In the genomic region with DNA sequence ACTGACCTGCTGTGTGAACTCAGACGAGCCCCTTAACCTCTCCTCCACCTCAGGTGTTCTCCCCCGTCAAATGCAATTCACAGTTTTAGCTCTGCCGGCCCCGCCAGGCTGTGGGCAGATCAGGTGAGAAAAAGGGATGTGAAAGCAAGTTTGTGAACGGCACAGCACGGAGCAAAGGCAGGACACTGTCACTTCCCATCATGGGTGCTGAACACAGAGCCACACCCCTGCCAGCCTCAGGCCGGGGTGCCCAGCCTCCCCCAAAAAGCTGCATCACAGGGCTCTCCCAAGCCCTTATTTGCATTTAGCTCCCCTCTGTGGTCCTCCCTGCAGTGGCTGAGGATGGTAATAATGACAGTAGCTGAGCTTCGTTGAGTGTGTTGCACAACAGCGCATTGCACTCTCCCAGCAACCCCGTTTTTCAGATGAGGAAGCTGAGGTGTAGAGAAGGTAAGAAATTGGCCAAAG, we compare ENCODE assay signal across 10 cellular contexts.
DNase-seq lines count a peak whose midpoint lies in the region; ATAC-seq, FAIRE-seq and TF ChIP-seq lines count a peak whose summit lies in the region.
"Had no signal": no experiment of that assay in that cellular context is flagged by ENCODE, and none has a peak within 500 bp of the region (broad histone marks: within the 10 kb centered on the region; RNA-seq: fewer than 3 reads in every experiment).

No MANE protein-coding gene starts in this region.

- intact Hi-C loops in CD4-positive, alpha-beta T cell (cut with DNase I, micrococcal nuclease), result no loop called here
- intact Hi-C loops in K562 (cut with micrococcal nuclease) (no loop called here), prostate gland (cut with DNase I) (no loop called here)

- no peaks in the 10 kb centered on the region for H3K36me3 Mint-ChIP-seq in CD4-positive, alpha-beta T cell (ENCODE audit: low read depth)

- no peaks in the 10 kb centered on the region for H3K27me3 ChIP-seq in CD4-positive, alpha-beta T cell (ENCODE audit: control insufficient read depth, insufficient read depth, low read length)
- H3K27me3 ChIP-seq in K562 (ENCODE audit: control insufficient read depth in 2 of 2, insufficient read depth in 2 of 2, low read length in 2 of 2) (peaks cover 20 to 67% of the 10 kb centered on the region in 2 experiments), prostate gland (replicated peaks; ENCODE audit: insufficient read depth) (no peaks in the 10 kb centered on the region)

- no peak overlapping the region for H3K27ac Mint-ChIP-seq in CD4-positive, alpha-beta T cell

- no peaks in the 10 kb centered on the region for H3K9me3 Mint-ChIP-seq in CD4-positive, alpha-beta T cell
- H3K9me3 Mint-ChIP-seq: neural crest cell had no signal

- no peak for DNase-seq in CD4-positive, alpha-beta T cell
- DNase-seq in K562 (ENCODE audit: extremely low read depth in 1 of 4, low spot score in 3 of 4), result no peak
- no peak for DNase-seq in DMS53 treated with DMSO at 0.1 percent for 48 hours (lab: John Stamatoyannopoulos, UW; ENCODE audit: unreplicated experiment)
- no peak for DNase-seq in amniotic stem cell (lab: John Stamatoyannopoulos, UW)
- no peak for DNase-seq in DMS153 (lab: John Stamatoyannopoulos, UW)
- no peak for DNase-seq in prostate gland (ENCODE audit: low spot score)

- CTCF ChIA-PET in CD4-positive, alpha-beta T cell (lab: Charles Lee), result interaction anchor here (1.0 kb wide), 1 partner anchor 1002 kb away, joined by 3 read pairs; the partner anchor contains the start of gene MGAT5B
- CTCF ChIA-PET in K562 (lab: Yijun Ruan, JAX; ENCODE audit: low intra/inter-chr PET ratio), result no interaction called here

- H3K27me3 Mint-ChIP-seq in CD4-positive, alpha-beta T cell, result no peaks in the 10 kb centered on the region

- no peak overlapping the region for H3K4me3 ChIP-seq in K562
- no peak overlapping the region for H3K4me3 ChIP-seq in prostate gland

- POLR2A ChIA-PET in CD4-positive, alpha-beta T cell (lab: Charles Lee), result interaction anchor here (0.6 to 3.0 kb wide), 4 partner anchors 11 to 102 kb away, joined by 3 to 15 read pairs (median 3); partner anchors contain the start of gene TNRC6C
- POLR2A ChIA-PET in K562 (lab: Yijun Ruan, JAX), result interaction anchor here (0.6 to 1.1 kb wide), 4 partner anchors 12 to 35 kb away, joined by 3 read pairs; no protein-coding TSS in a partner anchor

- H3K36me3 ChIP-seq in K562 (ENCODE audit: control insufficient read depth, insufficient read depth, low read length) (no peaks in the 10 kb centered on the region), prostate gland (no peaks in the 10 kb centered on the region)

- peak overlapping the region; percentile 39 for H3K4me3 Mint-ChIP-seq in CD4-positive, alpha-beta T cell
- H3K4me3 Mint-ChIP-seq: neural crest cell had no signal

- TF ChIP-seq POLR2A in K562 (conservative IDR thresholded peaks at IDR 0.05) (no peak), prostate gland (IDR thresholded peaks at IDR 0.05) (no peak)

- TF ChIP-seq EP300 in K562 (IDR thresholded peaks at IDR 0.05; ENCODE audit: low read length), result no peak

- H3K27ac ChIP-seq in CD4-positive, alpha-beta T cell (ENCODE audit: low read depth, low read length), result no peak overlapping the region
- H3K27ac ChIP-seq in K562 (ENCODE audit: extremely low read depth, low read depth, low read length), result no peak overlapping the region
- no peak overlapping the region for H3K27ac ChIP-seq in prostate gland

- no peak overlapping the region for H2AFZ ChIP-seq in K562 (ENCODE audit: low read depth, low read length)

- ATAC-seq in CD4-positive, alpha-beta T cell (ENCODE audit: poor library complexity), result peak; percentile 22
- ATAC-seq in GM19438 (IDR thresholded peaks at IDR 0.05; ENCODE audit: low read depth, unreplicated experiment) (peak; percentile 84), HG03354 (IDR thresholded peaks at IDR 0.05; ENCODE audit: poor library complexity, severe bottlenecking, unreplicated experiment) (peak; percentile 86), K562 (no peak)
- ATAC-seq: Panc1 had no signal

- no peak for FAIRE-seq in K562 (lab: Jason Lieb, UNC)

- H3K9ac ChIP-seq in K562 (ENCODE audit: insufficient read depth in 1 of 2, low read depth in 2 of 2, low read length in 2 of 2), result no peak overlapping the region

- in situ Hi-C loops in K562 (cut with MboI), result no loop called here

- H3K4me1 ChIP-seq in K562 (replicated peaks in 1 of 2; ENCODE audit: control insufficient read depth in 2 of 2, insufficient read depth in 2 of 2, low read length in 2 of 2), result peaks cover 6 to 10% of the 10 kb centered on the region in 2 experiments
- no peaks in the 10 kb centered on the region for H3K4me1 ChIP-seq in prostate gland (replicated peaks)

- H3K9me1 ChIP-seq in K562 (ENCODE audit: control insufficient read depth, insufficient read depth, low read length), result no peaks in the 10 kb centered on the region

- 0% methylated on average over 10 of the region's 10 CpGs for WGBS in K562 (ENCODE audit: insufficient coverage, low coverage, missing lambda C conversion rate)
- WGBS in prostate gland, result 65% methylated on average over 10 of the region's 10 CpGs

- no peaks in the 10 kb centered on the region for H3K79me2 ChIP-seq in K562 (ENCODE audit: control insufficient read depth, insufficient read depth, low read length)

- TF ChIP-seq RAD21 in K562 (CRISPR knock-in tag; conservative IDR thresholded peaks at IDR 0.05 in 1 of 2, IDR thresholded peaks at IDR 0.05 in 1 of 2), result no peak

- no peaks in the 10 kb centered on the region for H4K20me1 ChIP-seq in K562 (replicated peaks; ENCODE audit: control insufficient read depth, insufficient read depth, low read length)

- BruUV-seq in K562 (replicated peaks; lab: Mats Ljungman, UMichigan), result no TSS peak

- TF ChIP-seq CTCF in CD4-positive, alpha-beta T cell (IDR thresholded peaks at IDR 0.05), result no peak
- no peak for TF ChIP-seq CTCF in K562 (IDR thresholded peaks at IDR 0.05 in 2 of 3, conservative IDR thresholded peaks at IDR 0.05 in 1 of 3; ENCODE audit: insufficient read depth in 2 of 3, low read depth in 1 of 3, low read length in 3 of 3)
- TF ChIP-seq CTCF in prostate gland (IDR thresholded peaks at IDR 0.05), result no peak

- H3K4me2 ChIP-seq in K562 (ENCODE audit: insufficient read depth, low read length), result no peak overlapping the region

- H3K4me1 Mint-ChIP-seq in CD4-positive, alpha-beta T cell (ENCODE audit: low read depth), result peaks cover 47% of the 10 kb centered on the region

- H3K9me3 ChIP-seq in CD4-positive, alpha-beta T cell (ENCODE audit: control insufficient read depth, low read length), result no peaks in the 10 kb centered on the region
- H3K9me3 ChIP-seq in K562 (replicated peaks; ENCODE audit: control insufficient read depth, insufficient read depth, low read depth, low read length), result no peaks in the 10 kb centered on the region
- H3K9me3 ChIP-seq in prostate gland, result no peaks in the 10 kb centered on the region

TF ChIP-seq in K562, 482 proteins besides CTCF, POLR2A, EP300 and RAD21:
- TF ChIP-seq, protein P1, sequence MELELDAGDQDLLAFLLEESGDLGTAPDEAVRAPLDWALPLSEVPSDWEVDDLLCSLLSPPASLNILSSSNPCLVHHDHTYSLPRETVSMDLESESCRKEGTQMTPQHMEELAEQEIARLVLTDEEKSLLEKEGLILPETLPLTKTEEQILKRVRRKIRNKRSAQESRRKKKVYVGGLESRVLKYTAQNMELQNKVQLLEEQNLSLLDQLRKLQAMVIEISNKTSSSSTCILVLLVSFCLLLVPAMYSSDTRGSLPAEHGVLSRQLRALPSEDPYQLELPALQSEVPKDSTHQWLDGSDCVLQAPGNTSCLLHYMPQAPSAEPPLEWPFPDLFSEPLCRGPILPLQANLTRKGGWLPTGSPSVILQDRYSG (tag; conservative IDR thresholded peaks at IDR 0.05; ENCODE audit: low read depth), result no peak
- TF ChIP-seq ZFPM2 (CRISPR knock-in tag; IDR thresholded peaks at IDR 0.05), result no peak
- TF ChIP-seq CEBPB (tag; IDR thresholded peaks at IDR 0.05), result peak; percentile 69
- no peak for TF ChIP-seq CEBPG (CRISPR knock-in tag; IDR thresholded peaks at IDR 0.05)
- 0 out of 4 replicates have a peak, but pooled peaks of 1 of the 2 experiments have one; percentile 34 for TF ChIP-seq CEBPG (tag; conservative IDR thresholded peaks at IDR 0.05 in 1 of 2, IDR thresholded peaks at IDR 0.05 in 1 of 2)
- TF ChIP-seq TCF3 (CRISPR knock-in tag; IDR thresholded peaks at IDR 0.05), result no peak
TF ChIP-seq in K562: peak in this region for 2.
